19 cellular contexts compared by ENCODE assay signal in the genomic region with DNA sequence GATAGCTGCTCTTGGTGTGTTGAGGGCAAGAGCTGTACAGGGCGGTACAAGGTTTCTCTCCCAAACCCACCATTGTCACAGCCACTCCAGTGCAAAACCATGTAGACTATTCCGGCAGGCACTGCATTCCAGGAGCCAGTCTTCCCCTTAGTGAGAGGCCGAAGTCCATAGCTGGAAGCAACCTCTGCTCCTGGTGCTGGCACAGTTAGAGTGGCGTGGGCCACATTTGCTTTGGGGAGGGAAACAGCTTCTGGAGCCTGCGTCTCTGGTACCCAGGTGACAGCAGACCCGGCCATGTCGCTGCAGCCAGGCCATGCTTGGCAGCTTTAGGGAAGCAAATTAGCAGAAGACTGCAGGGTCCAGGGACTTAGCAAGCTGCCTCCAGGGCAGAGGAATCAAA.
"Had no signal": no experiment of that assay in that cellular context is flagged by ENCODE, and none has a peak within 500 bp of the region (broad histone marks: within the 10 kb centered on the region; RNA-seq: fewer than 3 reads in every experiment).

No MANE protein-coding gene starts in this region.

- H3K27ac ChIP-seq: gastrocnemius medialis, heart right ventricle, neutrophil, right atrium auricular region, suprapubic skin, thyroid gland had no signal

- H3K4me3 Mint-ChIP-seq: nephron; stimulated activated effector memory CD8-positive, alpha-beta T cell treated with anti-CD3 and anti-CD28 coated beads, Interleukin-12 subunit alpha, Interleukin-12 subunit beta, amount 100 ng/mL, for 72 hours; type B pancreatic cell had no signal

- ATAC-seq: esophagus mucosa; gastrocnemius medialis; heart right ventricle; stimulated activated effector memory CD8-positive, alpha-beta T cell treated with anti-CD3 and anti-CD28 coated beads, Interleukin-12 subunit alpha, Interleukin-12 subunit beta, amount 100 ng/mL, for 72 hours; stimulated activated naive CD8-positive, alpha-beta T cell treated with anti-CD3 and anti-CD28 coated beads, Interleukin-15, Interleukin-2, amounts not matched to agents 100 U/mL and 50 U/mL, for 24 hours had no signal

- H3K27ac Mint-ChIP-seq: nephron; stimulated activated effector memory CD8-positive, alpha-beta T cell treated with anti-CD3 and anti-CD28 coated beads, Interleukin-12 subunit alpha, Interleukin-12 subunit beta, amount 100 ng/mL, for 72 hours; type B pancreatic cell had no signal

- DNase-seq: effector memory CD4-positive, alpha-beta T cell; gastrocnemius medialis; heart right ventricle; hypothalamus; kidney glomerular epithelial cell; mesendoderm; stimulated activated CD4-positive, alpha-beta T cell treated with anti-CD3 and anti-CD28 coated beads, Interleukin-2, amount 100 ng/mL, for 48 hours; stimulated activated CD8-positive, alpha-beta memory T cell treated with anti-CD3 and anti-CD28 coated beads, Interleukin-4, amount 100 ng/mL, for 48 hours; stimulated activated naive CD8-positive, alpha-beta T cell treated with anti-CD3 and anti-CD28 coated beads, Interleukin-15, Interleukin-2, amounts not matched to agents 100 U/mL and 50 U/mL, for 24 hours; thyroid gland had no signal

- H3K36me3 Mint-ChIP-seq: stimulated activated effector memory CD8-positive, alpha-beta T cell treated with anti-CD3 and anti-CD28 coated beads, Interleukin-12 subunit alpha, Interleukin-12 subunit beta, amount 100 ng/mL, for 72 hours; type B pancreatic cell had no signal

- H3K4me3 ChIP-seq: gastrocnemius medialis, heart right ventricle, lung, right atrium auricular region, smooth muscle cell, suprapubic skin, thyroid gland had no signal

- H3K36me3 ChIP-seq: gastrocnemius medialis, heart right ventricle, neutrophil, right atrium auricular region, suprapubic skin, thyroid gland had no signal

- H3K9me3 Mint-ChIP-seq: nephron, type B pancreatic cell had no signal

- H3K9me3 ChIP-seq: gastrocnemius medialis, heart right ventricle, neutrophil, right atrium auricular region, suprapubic skin, thyroid gland had no signal

- H3K27me3 ChIP-seq: neutrophil, right atrium auricular region, thyroid gland had no signal

- H3K4me1 ChIP-seq: gastrocnemius medialis, heart right ventricle, suprapubic skin, thyroid gland had no signal

- H3K4me1 Mint-ChIP-seq: nephron; stimulated activated effector memory CD8-positive, alpha-beta T cell treated with anti-CD3 and anti-CD28 coated beads, Interleukin-12 subunit alpha, Interleukin-12 subunit beta, amount 100 ng/mL, for 72 hours had no signal
